1 cellular context compared by ENCODE assay signal in the genomic region with DNA sequence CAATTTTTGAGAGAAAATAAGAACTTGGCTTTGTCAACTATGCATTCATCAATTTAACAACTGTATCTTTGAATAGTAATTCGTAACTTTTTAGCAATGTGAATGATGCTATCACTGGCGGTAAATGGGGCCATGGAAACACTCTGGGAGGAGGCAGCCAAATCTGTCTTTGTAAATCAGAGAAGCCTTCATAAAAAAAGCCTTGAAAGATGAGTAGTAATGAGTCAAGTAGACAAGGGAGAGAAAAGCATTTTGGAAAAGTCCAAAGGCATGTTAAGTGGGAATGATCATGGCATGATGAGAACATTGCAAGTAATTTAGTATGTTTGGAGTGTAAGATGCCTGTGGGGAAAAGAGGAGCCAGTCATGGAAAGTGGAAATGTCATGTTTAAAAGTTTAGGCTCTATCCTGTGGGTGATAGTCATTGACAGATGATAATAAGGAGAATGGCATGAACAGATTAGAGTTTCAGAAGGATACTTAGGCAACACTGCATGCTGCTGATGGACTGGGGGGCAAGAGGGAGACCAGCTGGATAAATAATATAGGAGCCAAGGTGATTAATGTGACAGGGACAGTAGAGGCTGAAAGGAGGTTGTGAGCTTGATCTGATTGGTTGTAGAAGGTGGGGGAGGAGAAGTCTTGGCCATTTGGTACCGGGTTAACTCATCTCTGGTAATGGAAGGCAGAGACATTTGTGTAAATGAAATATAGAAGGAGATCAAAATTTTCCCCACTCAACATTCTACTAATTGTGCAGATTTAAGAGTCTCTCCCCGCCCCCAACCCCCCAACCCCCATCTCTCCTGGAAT.
TF ChIP-seq lines count a peak whose summit lies in the region.

No MANE protein-coding gene starts in this region.

TF ChIP-seq in SK-N-SH, 30 proteins besides CTCF, POLR2A, EP300 and RAD21 (continued from another document):
- TF ChIP-seq GATA2 (CRISPR knock-in tag; IDR thresholded peaks at IDR 0.05) = no peak
- TF ChIP-seq TAF1 (IDR thresholded peaks at IDR 0.05; ENCODE audit: borderline replicate concordance, low read depth, low read length) = no peak
- TF ChIP-seq FOXM1 (IDR thresholded peaks at IDR 0.05; ENCODE audit: low read depth) = no peak
- TF ChIP-seq, protein P1, sequence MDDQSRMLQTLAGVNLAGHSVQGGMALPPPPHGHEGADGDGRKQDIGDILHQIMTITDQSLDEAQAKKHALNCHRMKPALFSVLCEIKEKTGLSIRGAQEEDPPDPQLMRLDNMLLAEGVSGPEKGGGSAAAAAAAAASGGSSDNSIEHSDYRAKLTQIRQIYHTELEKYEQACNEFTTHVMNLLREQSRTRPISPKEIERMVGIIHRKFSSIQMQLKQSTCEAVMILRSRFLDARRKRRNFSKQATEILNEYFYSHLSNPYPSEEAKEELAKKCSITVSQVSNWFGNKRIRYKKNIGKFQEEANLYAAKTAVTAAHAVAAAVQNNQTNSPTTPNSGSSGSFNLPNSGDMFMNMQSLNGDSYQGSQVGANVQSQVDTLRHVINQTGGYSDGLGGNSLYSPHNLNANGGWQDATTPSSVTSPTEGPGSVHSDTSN (IDR thresholded peaks at IDR 0.05) = peak; percentile 94
- no peak for TF ChIP-seq EZH2phosphoT487 (IDR thresholded peaks at IDR 0.05; ENCODE audit: borderline replicate concordance, low read depth)
- peak; percentile 54; the same call in 1 of the 2 replicates for TF ChIP-seq MEF2A (IDR thresholded peaks at IDR 0.05; ENCODE audit: borderline replicate concordance, low read depth)
- no peak for TF ChIP-seq RCOR1 (IDR thresholded peaks at IDR 0.05; ENCODE audit: low read length)
- TF ChIP-seq RFX5 (IDR thresholded peaks at IDR 0.05; ENCODE audit: low read length) = no peak
- no peak for TF ChIP-seq RXRA (IDR thresholded peaks at IDR 0.05; ENCODE audit: borderline replicate concordance, low read depth)
- peak; percentile 89 for TF ChIP-seq NFIC (IDR thresholded peaks at IDR 0.05; ENCODE audit: borderline replicate concordance)
- TF ChIP-seq JUND (IDR thresholded peaks at IDR 0.05) = peak; percentile 77
- TF ChIP-seq, protein P2, sequence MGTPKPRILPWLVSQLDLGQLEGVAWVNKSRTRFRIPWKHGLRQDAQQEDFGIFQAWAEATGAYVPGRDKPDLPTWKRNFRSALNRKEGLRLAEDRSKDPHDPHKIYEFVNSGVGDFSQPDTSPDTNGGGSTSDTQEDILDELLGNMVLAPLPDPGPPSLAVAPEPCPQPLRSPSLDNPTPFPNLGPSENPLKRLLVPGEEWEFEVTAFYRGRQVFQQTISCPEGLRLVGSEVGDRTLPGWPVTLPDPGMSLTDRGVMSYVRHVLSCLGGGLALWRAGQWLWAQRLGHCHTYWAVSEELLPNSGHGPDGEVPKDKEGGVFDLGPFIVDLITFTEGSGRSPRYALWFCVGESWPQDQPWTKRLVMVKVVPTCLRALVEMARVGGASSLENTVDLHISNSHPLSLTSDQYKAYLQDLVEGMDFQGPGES (IDR thresholded peaks at IDR 0.05; ENCODE audit: low read depth, low read length) = no peak
- TF ChIP-seq POLR2AphosphoS5 (IDR thresholded peaks at IDR 0.05; ENCODE audit: low read depth, low read length) = peak; percentile 56; the same call in 1 of the 2 replicates
- TF ChIP-seq TEAD4 (IDR thresholded peaks at IDR 0.05; ENCODE audit: borderline replicate concordance, insufficient read depth) = peak; percentile 58; the same call in 1 of the 2 replicates
- no peak for TF ChIP-seq CHD2 (IDR thresholded peaks at IDR 0.05; ENCODE audit: low read length, partially characterized antibody)
- TF ChIP-seq ELF1 (IDR thresholded peaks at IDR 0.05) = no peak
- TF ChIP-seq YY1 (IDR thresholded peaks at IDR 0.05; ENCODE audit: low read depth) = no peak
- TF ChIP-seq FOSL2 (IDR thresholded peaks at IDR 0.05; ENCODE audit: borderline replicate concordance, low read depth) = peak; percentile 61; the same call in 1 of the 2 replicates
- TF ChIP-seq, protein P3, sequence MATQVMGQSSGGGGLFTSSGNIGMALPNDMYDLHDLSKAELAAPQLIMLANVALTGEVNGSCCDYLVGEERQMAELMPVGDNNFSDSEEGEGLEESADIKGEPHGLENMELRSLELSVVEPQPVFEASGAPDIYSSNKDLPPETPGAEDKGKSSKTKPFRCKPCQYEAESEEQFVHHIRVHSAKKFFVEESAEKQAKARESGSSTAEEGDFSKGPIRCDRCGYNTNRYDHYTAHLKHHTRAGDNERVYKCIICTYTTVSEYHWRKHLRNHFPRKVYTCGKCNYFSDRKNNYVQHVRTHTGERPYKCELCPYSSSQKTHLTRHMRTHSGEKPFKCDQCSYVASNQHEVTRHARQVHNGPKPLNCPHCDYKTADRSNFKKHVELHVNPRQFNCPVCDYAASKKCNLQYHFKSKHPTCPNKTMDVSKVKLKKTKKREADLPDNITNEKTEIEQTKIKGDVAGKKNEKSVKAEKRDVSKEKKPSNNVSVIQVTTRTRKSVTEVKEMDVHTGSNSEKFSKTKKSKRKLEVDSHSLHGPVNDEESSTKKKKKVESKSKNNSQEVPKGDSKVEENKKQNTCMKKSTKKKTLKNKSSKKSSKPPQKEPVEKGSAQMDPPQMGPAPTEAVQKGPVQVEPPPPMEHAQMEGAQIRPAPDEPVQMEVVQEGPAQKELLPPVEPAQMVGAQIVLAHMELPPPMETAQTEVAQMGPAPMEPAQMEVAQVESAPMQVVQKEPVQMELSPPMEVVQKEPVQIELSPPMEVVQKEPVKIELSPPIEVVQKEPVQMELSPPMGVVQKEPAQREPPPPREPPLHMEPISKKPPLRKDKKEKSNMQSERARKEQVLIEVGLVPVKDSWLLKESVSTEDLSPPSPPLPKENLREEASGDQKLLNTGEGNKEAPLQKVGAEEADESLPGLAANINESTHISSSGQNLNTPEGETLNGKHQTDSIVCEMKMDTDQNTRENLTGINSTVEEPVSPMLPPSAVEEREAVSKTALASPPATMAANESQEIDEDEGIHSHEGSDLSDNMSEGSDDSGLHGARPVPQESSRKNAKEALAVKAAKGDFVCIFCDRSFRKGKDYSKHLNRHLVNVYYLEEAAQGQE (IDR thresholded peaks at IDR 0.05; ENCODE audit: low read depth, low read length) = no peak
